Comparison of ENCODE assay signal across 7 cellular contexts in the genomic region with DNA sequence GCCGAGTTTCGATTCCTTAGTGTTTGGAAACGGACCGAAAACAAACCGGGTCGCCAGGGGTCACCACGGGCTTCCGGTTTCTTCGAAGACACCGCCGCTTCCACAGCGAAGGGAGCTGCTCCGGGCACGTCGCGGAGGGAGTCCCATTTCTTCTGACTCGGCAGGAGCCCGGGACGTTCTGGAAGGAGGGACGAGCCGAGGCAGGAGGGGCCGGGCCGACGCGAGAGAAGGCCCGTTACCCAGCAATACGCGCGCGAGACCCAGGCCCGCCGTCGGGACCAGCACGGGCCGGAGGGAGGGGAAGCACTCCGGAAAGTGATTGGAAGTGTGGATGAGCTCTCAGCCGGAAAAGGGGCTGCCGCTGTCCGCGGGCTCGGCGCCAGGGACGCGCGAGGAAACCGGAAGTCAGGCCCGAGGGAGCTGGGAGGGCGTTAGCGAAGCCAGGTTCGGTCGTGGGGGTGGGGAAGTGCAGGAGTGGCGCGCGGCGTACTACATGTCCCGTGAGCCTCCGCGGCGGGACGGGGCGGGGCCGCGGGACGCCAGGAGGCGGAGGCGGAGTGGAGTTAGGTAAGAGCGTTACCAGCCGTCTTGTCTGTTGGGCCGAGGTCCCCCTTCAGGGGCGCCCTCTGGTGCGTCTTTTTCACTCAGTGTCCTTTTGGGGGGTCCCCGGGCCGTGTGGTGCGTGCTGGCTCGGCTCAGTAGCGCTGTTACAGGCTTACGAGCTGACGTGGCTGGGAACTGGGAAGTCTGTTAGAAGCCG.
DNase-seq lines count a peak whose midpoint lies in the region; ATAC-seq and TF ChIP-seq lines count a peak whose summit lies in the region.

A gene with protein sequence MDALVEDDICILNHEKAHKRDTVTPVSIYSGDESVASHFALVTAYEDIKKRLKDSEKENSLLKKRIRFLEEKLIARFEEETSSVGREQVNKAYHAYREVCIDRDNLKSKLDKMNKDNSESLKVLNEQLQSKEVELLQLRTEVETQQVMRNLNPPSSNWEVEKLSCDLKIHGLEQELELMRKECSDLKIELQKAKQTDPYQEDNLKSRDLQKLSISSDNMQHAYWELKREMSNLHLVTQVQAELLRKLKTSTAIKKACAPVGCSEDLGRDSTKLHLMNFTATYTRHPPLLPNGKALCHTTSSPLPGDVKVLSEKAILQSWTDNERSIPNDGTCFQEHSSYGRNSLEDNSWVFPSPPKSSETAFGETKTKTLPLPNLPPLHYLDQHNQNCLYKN (minus strand): TSS at position 188 of the 760 bp plus-strand sequence. CDS start 8,207 bp downstream, outside the sequence.
A gene with protein sequence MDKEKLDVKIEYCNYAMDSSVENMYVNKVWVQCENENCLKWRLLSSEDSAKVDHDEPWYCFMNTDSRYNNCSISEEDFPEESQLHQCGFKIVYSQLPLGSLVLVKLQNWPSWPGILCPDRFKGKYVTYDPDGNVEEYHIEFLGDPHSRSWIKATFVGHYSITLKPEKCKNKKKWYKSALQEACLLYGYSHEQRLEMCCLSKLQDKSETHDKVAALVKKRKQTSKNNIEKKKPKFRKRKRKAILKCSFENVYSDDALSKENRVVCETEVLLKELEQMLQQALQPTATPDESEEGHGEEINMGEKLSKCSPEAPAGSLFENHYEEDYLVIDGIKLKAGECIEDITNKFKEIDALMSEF (plus strand): TSS at position 85 of the 760 bp plus-strand sequence. CDS start 64,348 bp downstream, outside the sequence.

- TF ChIP-seq POLR2A in GM18505 (IDR thresholded peaks at IDR 0.05; ENCODE audit: borderline replicate concordance, extremely low read depth, insufficient read depth, insufficient read length): peak; percentile 79

- peak; percentile 94 for ATAC-seq in GM18505 (IDR thresholded peaks at IDR 0.05; ENCODE audit: unreplicated experiment)
- peak; percentile 83 for ATAC-seq in HG02973 (IDR thresholded peaks at IDR 0.05; ENCODE audit: unreplicated experiment)

- no peak for TF ChIP-seq CTCF in retinal pigment epithelial cell (conservative IDR thresholded peaks at IDR 0.05; ENCODE audit: low read depth, low read length)

- peak within 1 kb of the TSS; percentile 89 for H3K4me3 ChIP-seq in retinal pigment epithelial cell (ENCODE audit: low read length)

- DNase-seq in NCI-H1930 (lab: John Stamatoyannopoulos, UW) (peak; percentile 82), T-helper 9 cell (peak; percentile 87), astrocyte of the hippocampus (ENCODE audit: low read depth, low spot score) (peak; percentile 99), hippocampal formation (lab: John Stamatoyannopoulos, UW) (peak; percentile 90 to 94), retinal pigment epithelial cell (ENCODE audit: low read depth) (peak; percentile 79)

Comparison
In these comparisons a context has a peak if more than half of its experiments do, and no peak if none do; other contexts are left out.
1. Peak in every context shown above with its lines: DNase-seq, ATAC-seq and H3K4me3 ChIP-seq.